Comparison of ENCODE assay signal across 11 cellular contexts in the genomic region with DNA sequence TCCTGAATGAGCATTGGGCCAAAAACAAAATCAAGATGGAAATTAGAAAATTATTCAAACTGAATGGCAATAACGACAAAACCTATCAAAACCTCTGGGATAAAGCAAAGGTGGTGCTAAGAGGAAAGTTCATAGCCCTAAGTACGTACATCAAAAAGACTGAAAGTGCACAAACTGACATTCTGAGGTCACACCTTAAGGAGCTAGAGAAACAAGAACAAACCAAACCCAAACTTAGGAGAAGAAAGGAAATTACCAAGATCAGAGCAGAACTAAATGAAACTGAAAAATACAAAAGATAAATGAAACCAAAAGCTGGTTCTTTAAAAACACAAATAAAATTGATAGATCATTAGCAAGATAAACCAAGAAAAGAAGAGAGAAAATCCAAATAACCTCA.
"Had no signal": no experiment of that assay in that cellular context is flagged by ENCODE, and none has a peak within 500 bp of the region (broad histone marks: within the 10 kb centered on the region; RNA-seq: fewer than 3 reads in every experiment).

No MANE protein-coding gene starts in this region.

- H3K4me3 ChIP-seq: GM23248, GM23338, HAP-1 had no signal

- ATAC-seq: GM23338, HCT116 had no signal

- FAIRE-seq: H1, H54 had no signal

- H3K4me1 ChIP-seq: HAP-1 had no signal

- H3K9me3 ChIP-seq: HAP-1 had no signal

- H3K4me1 Mint-ChIP-seq: GM23338, H9 had no signal

- H3K4me2 ChIP-seq: GM23338 had no signal

- H3K36me3 ChIP-seq: HAP-1 had no signal

- H3K27ac ChIP-seq: GM23248 had no signal

- H2AFZ ChIP-seq: GM23248, GM23338 had no signal

- H3K9ac ChIP-seq: GM23248 had no signal

- DNase-seq: GM23248, GOT3, H7, H9, HCEC 1CT, HFFc6 had no signal

- H3K27ac Mint-ChIP-seq: GM23338, H9, HFFc6 had no signal

- H3K4me3 Mint-ChIP-seq: GM23338, H9, HFFc6 had no signal
